Comparison of ENCODE assay signal across 1 cellular context in the genomic region with DNA sequence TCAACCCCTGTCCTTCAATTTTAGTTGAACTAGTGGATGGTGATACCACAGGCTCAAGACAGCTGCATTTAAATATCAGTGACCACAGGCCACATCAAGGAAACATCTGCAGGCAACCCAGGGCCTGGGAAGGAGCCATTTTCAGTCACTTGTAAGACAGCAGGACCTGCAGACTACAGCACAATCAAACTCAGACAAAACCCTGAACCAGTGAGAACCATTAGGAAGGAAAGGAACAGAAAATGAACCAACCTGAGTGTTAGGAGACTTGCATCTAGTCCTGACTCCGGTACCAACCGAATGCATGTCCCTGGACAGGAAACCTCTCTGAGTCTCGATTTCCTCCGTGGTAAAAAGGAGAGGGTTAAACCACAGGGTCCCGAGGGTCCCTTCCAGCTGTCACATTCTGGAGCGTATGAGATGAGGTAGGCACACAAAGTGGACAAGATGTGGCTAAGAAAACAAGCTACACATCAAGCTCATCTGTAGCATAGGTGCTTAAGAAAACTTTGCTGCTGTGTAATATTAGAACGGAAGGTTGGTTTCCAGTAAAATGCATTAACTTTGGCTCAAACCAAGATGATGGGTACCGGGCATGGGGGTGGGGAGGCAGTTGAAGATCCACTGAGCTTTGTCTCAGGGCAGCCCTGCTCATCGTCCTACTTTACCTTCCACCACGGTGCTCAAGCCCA.
TF ChIP-seq lines count a peak whose summit lies in the region.

No MANE protein-coding gene starts in this region.

TF ChIP-seq in WTC11, 78 proteins besides CTCF, POLR2A, EP300 and RAD21 (continued from another document):
- no peak for TF ChIP-seq ZNF512 (CRISPR knock-in tag; IDR thresholded peaks at IDR 0.05; ENCODE audit: borderline replicate concordance)
- TF ChIP-seq OVOL2 (CRISPR knock-in tag; IDR thresholded peaks at IDR 0.05; ENCODE audit: borderline replicate concordance), result no peak
- no peak for TF ChIP-seq PREB (CRISPR knock-in tag; IDR thresholded peaks at IDR 0.05; ENCODE audit: borderline replicate concordance)
- TF ChIP-seq, protein P1, sequence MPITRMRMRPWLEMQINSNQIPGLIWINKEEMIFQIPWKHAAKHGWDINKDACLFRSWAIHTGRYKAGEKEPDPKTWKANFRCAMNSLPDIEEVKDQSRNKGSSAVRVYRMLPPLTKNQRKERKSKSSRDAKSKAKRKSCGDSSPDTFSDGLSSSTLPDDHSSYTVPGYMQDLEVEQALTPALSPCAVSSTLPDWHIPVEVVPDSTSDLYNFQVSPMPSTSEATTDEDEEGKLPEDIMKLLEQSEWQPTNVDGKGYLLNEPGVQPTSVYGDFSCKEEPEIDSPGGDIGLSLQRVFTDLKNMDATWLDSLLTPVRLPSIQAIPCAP (CRISPR knock-in tag; IDR thresholded peaks at IDR 0.05), result no peak
- no peak for TF ChIP-seq NR1H2 (CRISPR knock-in tag; IDR thresholded peaks at IDR 0.05)
- TF ChIP-seq ZNF219 (CRISPR knock-in tag; IDR thresholded peaks at IDR 0.05; ENCODE audit: borderline replicate concordance), result no peak
- TF ChIP-seq NFATC4 (CRISPR knock-in tag; IDR thresholded peaks at IDR 0.05), result no peak
- no peak for TF ChIP-seq RELA (CRISPR knock-in tag; IDR thresholded peaks at IDR 0.05; ENCODE audit: borderline replicate concordance)
- TF ChIP-seq ZBTB21 (CRISPR knock-in tag; IDR thresholded peaks at IDR 0.05; ENCODE audit: borderline replicate concordance), result no peak
- TF ChIP-seq, protein P2, sequence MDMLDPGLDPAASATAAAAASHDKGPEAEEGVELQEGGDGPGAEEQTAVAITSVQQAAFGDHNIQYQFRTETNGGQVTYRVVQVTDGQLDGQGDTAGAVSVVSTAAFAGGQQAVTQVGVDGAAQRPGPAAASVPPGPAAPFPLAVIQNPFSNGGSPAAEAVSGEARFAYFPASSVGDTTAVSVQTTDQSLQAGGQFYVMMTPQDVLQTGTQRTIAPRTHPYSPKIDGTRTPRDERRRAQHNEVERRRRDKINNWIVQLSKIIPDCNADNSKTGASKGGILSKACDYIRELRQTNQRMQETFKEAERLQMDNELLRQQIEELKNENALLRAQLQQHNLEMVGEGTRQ (CRISPR knock-in tag; IDR thresholded peaks at IDR 0.05), result no peak
- TF ChIP-seq GTF2I (CRISPR knock-in tag; conservative IDR thresholded peaks at IDR 0.05), result no peak
- TF ChIP-seq ZNF416 (CRISPR knock-in tag; IDR thresholded peaks at IDR 0.05), result no peak
- TF ChIP-seq AR (CRISPR knock-in tag; IDR thresholded peaks at IDR 0.05), result no peak
- TF ChIP-seq ATF3 (CRISPR knock-in tag; conservative IDR thresholded peaks at IDR 0.05), result no peak
